In the genomic region with DNA sequence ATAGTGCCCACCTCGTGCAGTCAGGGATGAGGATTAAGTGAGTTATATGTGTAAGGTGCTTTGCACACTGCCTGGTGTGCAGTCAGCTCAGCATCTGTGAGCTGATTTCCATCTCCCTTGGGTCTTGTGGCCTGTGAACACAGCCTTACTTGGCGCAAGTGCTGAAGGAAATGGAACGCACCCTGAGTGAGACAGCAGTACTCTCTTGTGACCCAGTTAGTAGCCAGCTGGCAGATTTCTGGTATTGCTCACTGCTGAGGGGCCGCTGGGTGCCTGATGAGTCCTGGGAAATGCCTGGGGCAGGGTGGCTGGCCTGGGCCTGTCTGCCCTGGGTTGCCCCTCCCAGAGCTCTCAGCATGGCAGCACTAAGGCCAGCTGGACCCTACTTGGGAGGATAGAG, we compare ENCODE assay signal across 9 cellular contexts.
DNase-seq lines count a peak whose midpoint lies in the region; ATAC-seq, FAIRE-seq and TF ChIP-seq lines count a peak whose summit lies in the region.
"Had no signal": no experiment of that assay in that cellular context is flagged by ENCODE, and none has a peak within 500 bp of the region (broad histone marks: within the 10 kb centered on the region; RNA-seq: fewer than 3 reads in every experiment).

No MANE protein-coding gene starts in this region.

- no peaks in the 10 kb centered on the region for H3K27me3 Mint-ChIP-seq in activated CD4-positive, alpha-beta T cell treated with anti-CD3 and anti-CD28 coated beads, Interleukin-2, amount 10 ng/mL, durations not matched to agents 24 days and 14 days

- no peak for TF ChIP-seq RAD21 in GM12878 (IDR thresholded peaks at IDR 0.05; ENCODE audit: insufficient read depth, low read depth, low read length)

- FAIRE-seq in GM12878 (lab: Jason Lieb, UNC): no peak
- no peak for FAIRE-seq in small intestine (lab: Jason Lieb, UNC)

- H3K36me3 Mint-ChIP-seq in activated CD4-positive, alpha-beta T cell treated with anti-CD3 and anti-CD28 coated beads, Interleukin-2, amount 10 ng/mL, durations not matched to agents 24 days and 14 days (ENCODE audit: low read depth): no peaks in the 10 kb centered on the region

- in situ Hi-C loops in GM12878 (cut with MboI): no loop called here

- intact Hi-C loops in GM12878 (cut with micrococcal nuclease; ENCODE audit: unreplicated experiment) (no loop called here), posterior vena cava (cut with DNase I) (loop anchor here in 1 of 2 donors (10.0 kb wide), 1 partner anchor 267 kb away; no protein-coding TSS in a partner anchor)
- intact Hi-C loops in activated CD4-positive, alpha-beta T cell treated with anti-CD3 and anti-CD28 coated beads, Interleukin-2, amount 10 ng/mL, durations not matched to agents 24 days and 14 days (cut with micrococcal nuclease): no loop called here

- no peak overlapping the region for H3K27ac Mint-ChIP-seq in activated CD4-positive, alpha-beta T cell treated with anti-CD3 and anti-CD28 coated beads, Interleukin-2, amount 10 ng/mL, durations not matched to agents 24 days and 14 days

- H3K36me3 ChIP-seq in GM12878 (ENCODE audit: control insufficient read depth in 2 of 2, insufficient read depth in 2 of 2, low read length in 1 of 2) (no peaks in the 10 kb centered on the region), small intestine (ENCODE audit: control insufficient read depth in 2 of 2, insufficient read depth in 2 of 2, low read length in 2 of 2) (no peaks in the 10 kb centered on the region)

- peaks cover 9% of the 10 kb centered on the region for H3K4me1 ChIP-seq in GM12878 (ENCODE audit: control insufficient read depth, insufficient read depth, low read length)
- H3K4me1 ChIP-seq in small intestine (ENCODE audit: control insufficient read depth in 2 of 2, insufficient read depth in 1 of 2, low read depth in 1 of 2, low read length in 1 of 2): no peaks in the 10 kb centered on the region

- H3K9ac ChIP-seq in GM12878 (ENCODE audit: control insufficient read depth, insufficient read depth, low read length): no peak overlapping the region

- H3K9me3 ChIP-seq in GM12878 (replicated peaks; ENCODE audit: control insufficient read depth, insufficient read depth, low read length): no peaks in the 10 kb centered on the region
- no peaks in the 10 kb centered on the region for H3K9me3 ChIP-seq in small intestine (ENCODE audit: control insufficient read depth, low read depth)

- no peak for TF ChIP-seq CTCF in GM12878 (IDR thresholded peaks at IDR 0.05 in 2 of 3, conservative IDR thresholded peaks at IDR 0.05 in 1 of 3; ENCODE audit: control insufficient read depth in 2 of 3, extremely low read depth in 1 of 3, insufficient read depth in 1 of 3, low read depth in 3 of 3, low read length in 3 of 3)

- DNase-seq in GM12878 (ENCODE audit: low read depth, low spot score) (no peak), posterior vena cava (ENCODE audit: low spot score) (peak; percentile 86), small intestine (no peak)
- no peak for DNase-seq in activated CD4-positive, alpha-beta T cell treated with anti-CD3 and anti-CD28 coated beads, Interleukin-2, amount 10 ng/mL, durations not matched to agents 24 days and 14 days
- DNase-seq in activated CD4-positive, alpha-beta T cell treated with anti-CD3 and anti-CD28 coated beads, Interleukin-2, amount 50 U/mL, for 48 hours: no peak
- DNase-seq: midbrain had no signal

- SMC1A ChIA-PET in GM12878 (lab: Charles Lee; ENCODE audit: uncharacterized antibody, unreplicated experiment): interaction anchor here (0.8 to 1.9 kb wide), 17 partner anchors 10 to 221 kb away, joined by 3 to 8 read pairs (median 4); no protein-coding TSS in a partner anchor

- 0% methylated on average over 4 of the region's 4 CpGs for WGBS in GM12878 (ENCODE audit: insufficient coverage, insufficient replicate concordance, low lambda C conversion rate, missing lambda C conversion rate)
- 73 to 83% (median 76%) methylated on average over 4 of the region's 4 CpGs for WGBS in small intestine, 3 donors

- H3K4me3 ChIP-seq in GM12878: no peak overlapping the region
- no peak overlapping the region for H3K4me3 ChIP-seq in small intestine (ENCODE audit: low read depth in 1 of 2, low read length in 2 of 2)

- H3K27ac ChIP-seq in GM12878 (ENCODE audit: control insufficient read depth, insufficient read depth) (no peak overlapping the region), small intestine (ENCODE audit: low read depth in 1 of 2, low read length in 1 of 2) (no peak overlapping the region)

- CTCF ChIA-PET in GM12878 (lab: Yijun Ruan, JAX): interaction anchor here (1.1 to 3.1 kb wide), 5 partner anchors 19 to 266 kb away, joined by 3 to 8 read pairs (median 4); no protein-coding TSS in a partner anchor

- H3K9me3 Mint-ChIP-seq in activated CD4-positive, alpha-beta T cell treated with anti-CD3 and anti-CD28 coated beads, Interleukin-2, amount 10 ng/mL, durations not matched to agents 24 days and 14 days: no peaks in the 10 kb centered on the region

- no peak for TF ChIP-seq EP300 in GM12878 (IDR thresholded peaks at IDR 0.05; ENCODE audit: borderline replicate concordance in 1 of 2, control insufficient read depth in 1 of 2, low read depth in 2 of 2, low read length in 2 of 2)

- no peak overlapping the region for H3K4me2 ChIP-seq in GM12878 (ENCODE audit: control insufficient read depth, insufficient read depth)

- H3K4me3 Mint-ChIP-seq in activated CD4-positive, alpha-beta T cell treated with anti-CD3 and anti-CD28 coated beads, Interleukin-2, amount 10 ng/mL, durations not matched to agents 24 days and 14 days: no peak overlapping the region

- POLR2A ChIA-PET in GM12878 (lab: Charles Lee): interaction anchor here (1.2 kb wide), 1 partner anchor 26 kb away, joined by 3 read pairs; no protein-coding TSS in a partner anchor

- H2AFZ ChIP-seq in GM12878 (ENCODE audit: control insufficient read depth, low read depth, low read length): peak overlapping the region; percentile 35

- BruUV-seq in GM12878 (replicated peaks; lab: Mats Ljungman, UMichigan): no TSS peak

- no peaks in the 10 kb centered on the region for H3K27me3 ChIP-seq in GM12878 (replicated peaks in 1 of 2; ENCODE audit: control insufficient read depth in 2 of 2, insufficient read depth in 2 of 2, low read length in 1 of 2)
- H3K27me3 ChIP-seq in small intestine (ENCODE audit: control insufficient read depth in 2 of 2, insufficient read depth in 2 of 2, low read length in 2 of 2): no peaks in the 10 kb centered on the region

- RAD21 ChIA-PET in GM12878 (lab: Charles Lee; ENCODE audit: unreplicated experiment): interaction anchor here (0.5 to 1.8 kb wide), 4 partner anchors 10 to 218 kb away, joined by 3 to 8 read pairs (median 4); no protein-coding TSS in a partner anchor

- H3K79me2 ChIP-seq in GM12878 (ENCODE audit: control insufficient read depth, insufficient read depth, low read length): no peaks in the 10 kb centered on the region

- no peaks in the 10 kb centered on the region for H3K4me1 Mint-ChIP-seq in activated CD4-positive, alpha-beta T cell treated with anti-CD3 and anti-CD28 coated beads, Interleukin-2, amount 10 ng/mL, durations not matched to agents 24 days and 14 days

- peak; percentile 83 for ATAC-seq in GM18861 (IDR thresholded peaks at IDR 0.05; ENCODE audit: unreplicated experiment)
- ATAC-seq in HG03066 (IDR thresholded peaks at IDR 0.05; ENCODE audit: low read depth, unreplicated experiment): peak; percentile 75
- ATAC-seq in GM12878: peak; percentile 89
- no peak for ATAC-seq in GM19455 (IDR thresholded peaks at IDR 0.05; ENCODE audit: unreplicated experiment)

- TF ChIP-seq POLR2A in GM12878 (IDR thresholded peaks at IDR 0.05; ENCODE audit: low read depth, low read length): no peak

- no peaks in the 10 kb centered on the region for H4K20me1 ChIP-seq in GM12878 (ENCODE audit: control insufficient read depth, insufficient read depth)

TF ChIP-seq in GM12878, 131 proteins besides CTCF, POLR2A, EP300 and RAD21 (continues in another document):
- TF ChIP-seq CBX5 (IDR thresholded peaks at IDR 0.05; ENCODE audit: low read depth) (no peak), EED (IDR thresholded peaks at IDR 0.05; ENCODE audit: low read depth) (peak; percentile 32; the same call in 1 of the 2 replicates), SREBF2 (IDR thresholded peaks at IDR 0.05; ENCODE audit: low read length) (no peak), IKZF1 (conservative IDR thresholded peaks at IDR 0.05) (peak; percentile 37; the same call in 1 of the 2 replicates), MEF2B (IDR thresholded peaks at IDR 0.05; ENCODE audit: partially characterized antibody, poor library complexity, severe bottlenecking) (peak; percentile 75), MEF2A (IDR thresholded peaks at IDR 0.05; ENCODE audit: insufficient read depth, low read depth, low read length) (no peak), NR2C1 (IDR thresholded peaks at IDR 0.05) (no peak), RAD51 (IDR thresholded peaks at IDR 0.05) (no peak), NRF1 (conservative IDR thresholded peaks at IDR 0.05; ENCODE audit: low read depth, low read length) (no peak), CBX3 (IDR thresholded peaks at IDR 0.05; ENCODE audit: borderline replicate concordance, low read depth) (no peak)
- TF ChIP-seq, protein P1, sequence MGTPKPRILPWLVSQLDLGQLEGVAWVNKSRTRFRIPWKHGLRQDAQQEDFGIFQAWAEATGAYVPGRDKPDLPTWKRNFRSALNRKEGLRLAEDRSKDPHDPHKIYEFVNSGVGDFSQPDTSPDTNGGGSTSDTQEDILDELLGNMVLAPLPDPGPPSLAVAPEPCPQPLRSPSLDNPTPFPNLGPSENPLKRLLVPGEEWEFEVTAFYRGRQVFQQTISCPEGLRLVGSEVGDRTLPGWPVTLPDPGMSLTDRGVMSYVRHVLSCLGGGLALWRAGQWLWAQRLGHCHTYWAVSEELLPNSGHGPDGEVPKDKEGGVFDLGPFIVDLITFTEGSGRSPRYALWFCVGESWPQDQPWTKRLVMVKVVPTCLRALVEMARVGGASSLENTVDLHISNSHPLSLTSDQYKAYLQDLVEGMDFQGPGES (IDR thresholded peaks at IDR 0.05): no peak
- TF ChIP-seq, protein P2, sequence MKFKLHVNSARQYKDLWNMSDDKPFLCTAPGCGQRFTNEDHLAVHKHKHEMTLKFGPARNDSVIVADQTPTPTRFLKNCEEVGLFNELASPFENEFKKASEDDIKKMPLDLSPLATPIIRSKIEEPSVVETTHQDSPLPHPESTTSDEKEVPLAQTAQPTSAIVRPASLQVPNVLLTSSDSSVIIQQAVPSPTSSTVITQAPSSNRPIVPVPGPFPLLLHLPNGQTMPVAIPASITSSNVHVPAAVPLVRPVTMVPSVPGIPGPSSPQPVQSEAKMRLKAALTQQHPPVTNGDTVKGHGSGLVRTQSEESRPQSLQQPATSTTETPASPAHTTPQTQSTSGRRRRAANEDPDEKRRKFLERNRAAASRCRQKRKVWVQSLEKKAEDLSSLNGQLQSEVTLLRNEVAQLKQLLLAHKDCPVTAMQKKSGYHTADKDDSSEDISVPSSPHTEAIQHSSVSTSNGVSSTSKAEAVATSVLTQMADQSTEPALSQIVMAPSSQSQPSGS (IDR thresholded peaks at IDR 0.05; ENCODE audit: low read length): no peak
